Comparison of ENCODE assay signal across 12 cellular contexts in the genomic region with DNA sequence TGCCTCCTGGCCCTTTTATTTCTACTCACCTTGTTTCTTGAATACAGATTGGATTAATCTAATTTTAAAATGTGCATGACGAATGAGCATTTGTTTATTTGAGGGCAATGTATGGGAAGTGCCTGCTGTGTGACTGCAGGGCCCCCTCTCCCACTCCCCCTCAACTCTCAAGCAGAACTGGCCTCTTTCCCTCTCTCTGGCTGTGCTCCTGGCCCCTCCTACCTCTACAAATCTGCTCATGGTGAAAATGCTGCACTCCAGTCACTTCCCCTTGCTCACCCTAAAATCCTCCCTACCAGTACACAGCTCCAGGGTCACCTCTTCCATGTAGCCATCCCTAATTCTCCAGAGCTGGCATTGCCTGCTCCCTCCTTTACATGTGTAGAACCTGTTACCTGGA. TPM values are rescaled to one million over a fixed set of nuclear protein-coding genes. Genes with fewer than 3 reads are reported as not detected.
A peak's percentile ranks its signal among the peaks of the same experiment; 100 is the strongest.
DNase-seq lines count a peak whose midpoint lies in the region; ATAC-seq and TF ChIP-seq lines count a peak whose summit lies in the region.
"Had no signal": no experiment of that assay in that cellular context is flagged by ENCODE, and none has a peak within 500 bp of the region (broad histone marks: within the 10 kb centered on the region; RNA-seq: fewer than 3 reads in every experiment).

No MANE protein-coding gene starts in this region.

- no peaks in the 10 kb centered on the region for H3K9me3 Mint-ChIP-seq in Caco-2 (ENCODE audit: unreplicated experiment)
- H3K9me3 Mint-ChIP-seq: effector memory CD8-positive, alpha-beta T cell had no signal

- no peaks in the 10 kb centered on the region for H4K20me1 ChIP-seq in fibroblast of lung (ENCODE audit: control insufficient read depth, extremely low read depth, insufficient read depth, low read length)

- in situ Hi-C loops in Panc1 (cut with HindIII; ENCODE audit: low pct_unique_long_range_greater_than_20kb, low sequenced_read_pairs) = no loop called here

- POLR2A ChIA-PET in Caco-2 (lab: Charles Lee) (no interaction called here), Panc1 (lab: Charles Lee) (no interaction called here)

- no peaks in the 10 kb centered on the region for H3K27me3 Mint-ChIP-seq in Caco-2 (ENCODE audit: insufficient read depth, unreplicated experiment)

- H3K27me3 ChIP-seq in Caco-2 (replicated peaks; ENCODE audit: control insufficient read depth, insufficient read depth, low read length) (no peaks in the 10 kb centered on the region), Panc1 (ENCODE audit: control insufficient read depth, insufficient read depth, low read length) (no peaks in the 10 kb centered on the region), fibroblast of lung (ENCODE audit: control insufficient read depth, insufficient read depth, low read length) (no peaks in the 10 kb centered on the region), skeletal muscle satellite cell (ENCODE audit: control insufficient read depth, insufficient read depth, low read length) (no peaks in the 10 kb centered on the region)

- no peak for TF ChIP-seq CTCF in Caco-2 (IDR thresholded peaks at IDR 0.05; ENCODE audit: insufficient read depth in 1 of 2, low read depth in 1 of 2, low read length in 1 of 2, severe bottlenecking in 1 of 2, unreplicated experiment in 1 of 2)
- TF ChIP-seq CTCF in Panc1 (IDR thresholded peaks at IDR 0.05) = no peak
- no peak for TF ChIP-seq CTCF in fibroblast of lung (conservative IDR thresholded peaks at IDR 0.05 in 1 of 2, IDR thresholded peaks at IDR 0.05 in 1 of 2; ENCODE audit: low read depth in 1 of 2, low read length in 2 of 2)

- intact Hi-C loops in Caco-2 (cut with micrococcal nuclease; ENCODE audit: unreplicated experiment) (no loop called here), Panc1 (cut with micrococcal nuclease; ENCODE audit: unreplicated experiment) (no loop called here)

- no peak overlapping the region for H3K4me3 ChIP-seq in Caco-2 (ENCODE audit: low read depth, low read length)
- H3K4me3 ChIP-seq in Panc1 (ENCODE audit: low read depth in 2 of 2, low read length in 2 of 2) = no peak overlapping the region
- peak overlapping the region in 1 of 4 experiments; percentile 8 for H3K4me3 ChIP-seq in fibroblast of lung (replicated peaks in 1 of 4; ENCODE audit: control extremely low read depth in 1 of 4, insufficient read depth in 1 of 4, low read depth in 3 of 4, low read length in 4 of 4)
- no peak overlapping the region for H3K4me3 ChIP-seq in skeletal muscle satellite cell (ENCODE audit: low read length)

- H2AFZ ChIP-seq in fibroblast of lung (ENCODE audit: low read length) = no peak overlapping the region

- H3K4me1 ChIP-seq in Caco-2 = peaks cover 52% of the 10 kb centered on the region
- H3K4me1 ChIP-seq in Panc1 (ENCODE audit: control insufficient read depth, insufficient read depth, low read length) = peaks cover 64% of the 10 kb centered on the region
- peaks cover 51% of the 10 kb centered on the region for H3K4me1 ChIP-seq in fibroblast of lung (ENCODE audit: control insufficient read depth, extremely low read depth, insufficient read depth, low read length)
- H3K4me1 ChIP-seq in skeletal muscle satellite cell (ENCODE audit: control insufficient read depth, insufficient read depth, low read length) = peaks cover 61% of the 10 kb centered on the region

- H3K27ac Mint-ChIP-seq in Caco-2 (ENCODE audit: unreplicated experiment) = peak overlapping the region; percentile 7
- H3K27ac Mint-ChIP-seq: effector memory CD8-positive, alpha-beta T cell had no signal

- CTCF ChIA-PET in Caco-2 (lab: Charles Lee) = interaction anchor here (1.1 kb wide), 1 partner anchor 17 kb away, joined by 3 read pairs; no protein-coding TSS in a partner anchor
- CTCF ChIA-PET in Panc1 (lab: Charles Lee) = no interaction called here

- peaks cover 42% of the 10 kb centered on the region for H3K36me3 Mint-ChIP-seq in Caco-2 (ENCODE audit: insufficient read depth, unreplicated experiment)

- H3K79me2 ChIP-seq in fibroblast of lung (ENCODE audit: control insufficient read depth, insufficient read depth, low read length) = peaks cover 90% of the 10 kb centered on the region

- H3K4me1 Mint-ChIP-seq in Caco-2 (ENCODE audit: low read depth, unreplicated experiment) = peaks cover 54% of the 10 kb centered on the region

- H3K9me3 ChIP-seq in Caco-2 = no peaks in the 10 kb centered on the region
- no peaks in the 10 kb centered on the region for H3K9me3 ChIP-seq in Panc1 (ENCODE audit: control insufficient read depth, insufficient read depth, low read depth, low read length)
- no peaks in the 10 kb centered on the region for H3K9me3 ChIP-seq in fibroblast of lung (ENCODE audit: control insufficient read depth, insufficient read depth, low read depth, low read length)
- H3K9me3 ChIP-seq in skeletal muscle satellite cell (replicated peaks; ENCODE audit: low read length) = no peaks in the 10 kb centered on the region

- H3K27ac ChIP-seq in Panc1 (ENCODE audit: low read length) (peak overlapping the region; percentile 95), fibroblast of lung (ENCODE audit: insufficient read depth, low read length) (peak overlapping the region; percentile 36)

- DNase-seq in Caco-2 (no peak), Panc1 (ENCODE audit: low read depth, low spot score) (no peak), fibroblast of lung (ENCODE audit: low read depth in 2 of 2) (no peak), GM19238 (ENCODE audit: insufficient read length, low spot score) (no peak), T-helper 2 cell (no peak)
- DNase-seq: DMS 273 treated with DMSO at 0.1 percent for 48 hours; effector memory CD8-positive, alpha-beta T cell; NCI-H2227 treated with DMSO at 0.1 percent for 48 hours; small intestine had no signal

- no peak overlapping the region for H3K9ac ChIP-seq in fibroblast of lung (ENCODE audit: insufficient read depth, low read length)
- peak overlapping the region; percentile 16 for H3K9ac ChIP-seq in skeletal muscle satellite cell (ENCODE audit: low read depth, low read length)

- H3K36me3 ChIP-seq in Caco-2 (ENCODE audit: control insufficient read depth, insufficient read depth, low read length) = peaks cover 3% of the 10 kb centered on the region; the same call in 1 of the 2 replicates
- H3K36me3 ChIP-seq in Panc1 (ENCODE audit: control insufficient read depth, insufficient read depth, low read length) = no peaks in the 10 kb centered on the region
- H3K36me3 ChIP-seq in fibroblast of lung (ENCODE audit: control insufficient read depth, insufficient read depth, low read length) = peaks cover 4% of the 10 kb centered on the region
- H3K36me3 ChIP-seq in skeletal muscle satellite cell (ENCODE audit: insufficient read depth, low read length) = peaks cover 6% of the 10 kb centered on the region

- BruUV-seq in Caco-2 (replicated peaks; lab: Mats Ljungman, UMichigan) (no TSS peak), Panc1 (replicated peaks; lab: Mats Ljungman, UMichigan) (no TSS peak)

- no peak overlapping the region for H3K4me3 Mint-ChIP-seq in Caco-2 (ENCODE audit: unreplicated experiment)
- H3K4me3 Mint-ChIP-seq: effector memory CD8-positive, alpha-beta T cell had no signal

- H3K4me2 ChIP-seq in fibroblast of lung (ENCODE audit: extremely low read depth, insufficient read depth, low read length) = peak overlapping the region; percentile 58
- H3K4me2 ChIP-seq in skeletal muscle satellite cell (ENCODE audit: low read length) = peak overlapping the region; percentile 83

- ATAC-seq in Panc1 = no peak
- no peak for ATAC-seq in HG02973 (IDR thresholded peaks at IDR 0.05; ENCODE audit: unreplicated experiment)
- ATAC-seq in HG03520 (IDR thresholded peaks at IDR 0.05; ENCODE audit: unreplicated experiment) = no peak
- ATAC-seq: effector memory CD8-positive, alpha-beta T cell had no signal

RNA-seq across cellular contexts. Expression of a gene that starts 17.2 kb away (rescaled TPM):
- total RNA-seq in Caco-2 (2022) (106 and 110 TPM in 2 replicates), Panc1 (2021; ENCODE audit: unreplicated experiment) (142 TPM), fibroblast of lung (18.2 and 38.5 TPM in 2 replicates)
- 80.5 TPM for polyA plus RNA-seq in Panc1 (2012; ENCODE audit: insufficient read length)
- 50.5 and 94.8 TPM in 2 replicates for polyA plus RNA-seq in fibroblast of lung
- polyA plus RNA-seq in fibroblast of lung (2012) = 69.9 and 152 TPM in 2 replicates
- 218 and 448 TPM in 2 replicates for polyA minus RNA-seq in fibroblast of lung (ENCODE audit: low replicate concordance)
- total RNA-seq in skeletal muscle satellite cell (2012; rRNA removed) = 51.2 and 52.4 TPM in 2 replicates

RNA-seq across cellular contexts. Expression of a gene that starts 41.2 kb away (rescaled TPM):
- total RNA-seq in Caco-2 (2022) = 2,300 and 2,382 TPM in 2 replicates
- total RNA-seq in Panc1 (2021; ENCODE audit: unreplicated experiment) = 1,959 TPM
- polyA plus RNA-seq in Panc1 (2012; ENCODE audit: insufficient read length) = 1,891 TPM
- 1,962 and 4,466 TPM in 2 replicates for total RNA-seq in fibroblast of lung
- polyA plus RNA-seq in fibroblast of lung = 5,623 and 6,025 TPM in 2 replicates
- 3,434 and 3,467 TPM in 2 replicates for polyA plus RNA-seq in fibroblast of lung (2012)
- 1,117 and 1,370 TPM in 2 replicates for polyA minus RNA-seq in fibroblast of lung (ENCODE audit: low replicate concordance)
- total RNA-seq in skeletal muscle satellite cell (2012; rRNA removed) = 3,190 and 4,225 TPM in 2 replicates
